15 cellular contexts compared by ENCODE assay signal in the genomic region with DNA sequence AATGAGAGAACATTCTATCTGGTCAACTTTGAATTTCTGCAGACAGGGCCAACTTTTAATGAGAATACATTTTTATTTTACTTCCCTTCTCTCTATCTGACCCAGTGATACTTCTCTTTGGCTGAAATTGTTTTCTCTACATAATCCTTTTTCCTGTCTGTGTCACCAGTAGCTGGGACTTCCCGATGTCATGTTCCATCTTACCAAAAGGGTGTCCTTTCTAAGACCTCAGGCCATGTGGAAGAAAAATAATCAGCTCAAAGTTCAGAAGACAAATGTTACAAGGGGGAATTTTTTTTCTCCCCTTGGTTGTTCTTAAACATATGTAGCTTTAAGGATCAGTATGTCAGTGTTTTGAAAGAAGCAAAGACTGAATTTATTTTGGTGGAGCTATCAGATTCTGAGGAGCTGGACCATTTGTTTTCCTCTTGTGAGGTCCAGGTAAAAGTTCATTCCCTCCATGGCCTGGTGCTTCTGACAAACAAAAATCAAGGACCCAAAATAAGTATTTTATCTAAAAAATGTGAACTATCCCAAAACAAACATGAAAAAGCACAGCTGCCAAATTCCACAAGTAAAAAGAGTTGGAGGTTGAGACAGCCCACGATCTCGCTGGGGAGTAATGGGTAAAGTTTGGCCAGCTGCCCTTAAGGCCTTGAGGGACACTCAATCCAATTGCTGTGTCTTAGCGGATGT.
DNase-seq lines count a peak whose midpoint lies in the region; ATAC-seq, FAIRE-seq and TF ChIP-seq lines count a peak whose summit lies in the region.
"Had no signal": no experiment of that assay in that cellular context is flagged by ENCODE, and none has a peak within 500 bp of the region (broad histone marks: within the 10 kb centered on the region; RNA-seq: fewer than 3 reads in every experiment).

No MANE protein-coding gene starts in this region.

- TF ChIP-seq POLR2A in spleen (IDR thresholded peaks at IDR 0.05), result no peak

- intact Hi-C loops in kidney (cut with DNase I), result no loop called here
- intact Hi-C loops in spleen (cut with DNase I; ENCODE audit: low total_unique reads), result no loop called here

- peaks cover 15% of the 10 kb centered on the region for H3K27me3 Mint-ChIP-seq in activated CD8-positive, alpha-beta memory T cell treated with anti-CD3 and anti-CD28 coated beads, Interleukin-2, amount 10 ng/mL, durations not matched to agents 7 days and 5 days

- no peaks in the 10 kb centered on the region for H3K36me3 ChIP-seq in kidney (ENCODE audit: control insufficient read depth in 1 of 2, insufficient read depth in 2 of 2, low read length in 2 of 2)
- no peaks in the 10 kb centered on the region for H3K36me3 ChIP-seq in spleen
- H3K36me3 ChIP-seq: BE2C, suprapubic skin had no signal

- H3K4me1 Mint-ChIP-seq in activated CD8-positive, alpha-beta memory T cell treated with anti-CD3 and anti-CD28 coated beads, Interleukin-2, amount 10 ng/mL, durations not matched to agents 7 days and 5 days, result no peaks in the 10 kb centered on the region

- CTCF ChIA-PET in activated CD8-positive, alpha-beta memory T cell treated with anti-CD3 and anti-CD28 coated beads, Interleukin-2, amount 10 ng/mL, durations not matched to agents 7 days and 5 days (lab: Charles Lee), result no interaction called here

- H3K27me3 ChIP-seq in spleen (replicated peaks in 1 of 7), result no peaks in the 10 kb centered on the region
- H3K27me3 ChIP-seq: BE2C, suprapubic skin had no signal

- 48 to 67% (median 60%) methylated on average over 4 of the region's 4 CpGs for whole genome bisulfite sequencing in spleen, 5 donors

- no peak for FAIRE-seq in kidney (lab: Jason Lieb, UNC)

- peak overlapping the region; percentile 74 to 86 for H3K27ac ChIP-seq in coronary artery
- H3K27ac ChIP-seq in kidney (ENCODE audit: low read depth in 2 of 2, low read length in 2 of 2), result peak overlapping the region in 1 of 2 donors; percentile 32
- peak overlapping the region; percentile 38 to 73 (median 62) for H3K27ac ChIP-seq in spleen
- H3K27ac ChIP-seq: suprapubic skin had no signal

- H3K9me3 ChIP-seq in kidney (ENCODE audit: control insufficient read depth in 1 of 2, low read length in 2 of 2), result no peaks in the 10 kb centered on the region
- H3K9me3 ChIP-seq in spleen, result no peaks in the 10 kb centered on the region
- H3K9me3 ChIP-seq: BE2C, suprapubic skin had no signal

- no peak overlapping the region for H3K27ac Mint-ChIP-seq in activated CD8-positive, alpha-beta memory T cell treated with anti-CD3 and anti-CD28 coated beads, Interleukin-2, amount 10 ng/mL, durations not matched to agents 7 days and 5 days

- TF ChIP-seq CTCF in coronary artery (IDR thresholded peaks at IDR 0.05), result no peak
- no peak for TF ChIP-seq CTCF in kidney (IDR thresholded peaks at IDR 0.05; ENCODE audit: borderline replicate concordance, extremely low read depth, insufficient read depth)
- TF ChIP-seq CTCF in spleen (IDR thresholded peaks at IDR 0.05 in 8 of 11, conservative IDR thresholded peaks at IDR 0.05 in 3 of 11), result no peak

- H3K4me3 ChIP-seq in coronary artery, result no peak overlapping the region
- H3K4me3 ChIP-seq in kidney (ENCODE audit: low read length in 2 of 2), result no peak overlapping the region
- no peak overlapping the region for H3K4me3 ChIP-seq in spleen
- H3K4me3 ChIP-seq: suprapubic skin had no signal

- DNase-seq in NCI-H226 (peak; percentile 37), coronary artery (ENCODE audit: low spot score) (no peak), kidney (peak; percentile 77), spleen (no peak), foreskin melanocyte (no peak), NCI-H2196 treated with DMSO at 0.1 percent for 48 hours (lab: John Stamatoyannopoulos, UW; ENCODE audit: unreplicated experiment) (no peak), NCI-H2081 (lab: John Stamatoyannopoulos, UW) (no peak)
- DNase-seq in activated CD8-positive, alpha-beta memory T cell treated with anti-CD3 and anti-CD28 coated beads, Interleukin-2, amount 10 ng/mL, durations not matched to agents 7 days and 5 days, result no peak
- DNase-seq: activated naive CD4-positive, alpha-beta T cell treated with anti-CD3 and anti-CD28 coated beads, Interleukin-2, amount 50 U/mL, for 16 hours; BE2C; DMS79 treated with DMSO at 0.1 percent for 48 hours; HCEC 1CT; Karpas-422; NCI-H446 treated with DMSO at 0.1 percent for 48 hours had no signal

- no peaks in the 10 kb centered on the region for H3K9me3 Mint-ChIP-seq in activated CD8-positive, alpha-beta memory T cell treated with anti-CD3 and anti-CD28 coated beads, Interleukin-2, amount 10 ng/mL, durations not matched to agents 7 days and 5 days (ENCODE audit: low read depth)

- H3K4me3 Mint-ChIP-seq in activated CD8-positive, alpha-beta memory T cell treated with anti-CD3 and anti-CD28 coated beads, Interleukin-2, amount 10 ng/mL, durations not matched to agents 7 days and 5 days, result no peak overlapping the region

- no peaks in the 10 kb centered on the region for H3K4me1 ChIP-seq in kidney (ENCODE audit: control insufficient read depth in 1 of 2, insufficient read depth in 1 of 2, low read depth in 1 of 2, low read length in 2 of 2)
- H3K4me1 ChIP-seq in spleen, result peaks cover 0 to 9% (median 0%) of the 10 kb centered on the region in 6 donors
- H3K4me1 ChIP-seq: BE2C, suprapubic skin had no signal

- no peak overlapping the region for H3K9ac ChIP-seq in kidney (ENCODE audit: low read length in 2 of 2)

- no peaks in the 10 kb centered on the region for H3K36me3 Mint-ChIP-seq in activated CD8-positive, alpha-beta memory T cell treated with anti-CD3 and anti-CD28 coated beads, Interleukin-2, amount 10 ng/mL, durations not matched to agents 7 days and 5 days

- no peak for ATAC-seq in activated CD8-positive, alpha-beta memory T cell treated with anti-CD3 and anti-CD28 coated beads, Interleukin-2, amount 10 ng/mL, durations not matched to agents 7 days and 5 days

Comparison
In these comparisons a context has a peak if more than half of its experiments do, and no peak if none do; other contexts are left out.
1. DNase-seq: peak in NCI-H226 (single experiment) and kidney (single experiment); none in coronary artery (single experiment), spleen (single experiment), foreskin melanocyte (single experiment), activated CD8-positive, alpha-beta memory T cell treated with anti-CD3 and anti-CD28 coated beads, Interleukin-2, amount 10 ng/mL, durations not matched to agents 7 days and 5 days (single experiment), NCI-H2196 treated with DMSO at 0.1 percent for 48 hours (single experiment) and NCI-H2081 (0 of 2).